ENCODE assay signal across 8 cellular contexts in genomic region chr2:231614559-231615057, GRCh38. TPM values are rescaled to one million over a fixed set of nuclear protein-coding genes. Genes with fewer than 3 reads are reported as not detected.
DNase-seq lines count a peak whose midpoint lies in the region; ATAC-seq and TF ChIP-seq lines count a peak whose summit lies in the region.

No MANE protein-coding gene starts in this region.

- H3K79me2 ChIP-seq in mammary epithelial cell (ENCODE audit: insufficient read depth, low read length) = no peaks in the 10 kb centered on the region

- no peaks in the 10 kb centered on the region for H3K9me3 ChIP-seq in BLaER1 treated with 17β-estradiol and CSF1 and Interleukin-3, amounts not matched to agents 10 nM and 100 nM (replicated peaks in 1 of 11)
- H3K9me3 ChIP-seq in mammary epithelial cell (replicated peaks; ENCODE audit: insufficient read depth, low read length) (no peaks in the 10 kb centered on the region), lower lobe of right lung (no peaks in the 10 kb centered on the region)

- CTCF ChIA-PET in mammary epithelial cell (lab: Charles Lee; ENCODE audit: low non-redundant PET) = no interaction called here

- DNase-seq in RPMI8226 (peak; percentile 42), mammary epithelial cell (no peak), lower lobe of right lung (peak; percentile 64), amniotic stem cell (lab: John Stamatoyannopoulos, UW) (no peak)
- peak; percentile 27 to 43 for DNase-seq in stimulated activated CD8-positive, alpha-beta memory T cell treated with anti-CD3 and anti-CD28 coated beads, Interleukin-15, amount 100 ng/mL, for 4 hours (ENCODE audit: low read depth in 2 of 2)

- 20% methylated on average over 11 of the region's 46 CpGs for WGBS in mammary epithelial cell (ENCODE audit: low coverage, missing lambda C conversion rate)

- H3K36me3 ChIP-seq in BLaER1 treated with 17β-estradiol and CSF1 and Interleukin-3, amounts not matched to agents 10 nM and 100 nM = no peaks in the 10 kb centered on the region
- no peaks in the 10 kb centered on the region for H3K36me3 ChIP-seq in mammary epithelial cell (ENCODE audit: insufficient read depth, low read length)
- H3K36me3 ChIP-seq in lower lobe of right lung = no peaks in the 10 kb centered on the region

- peak overlapping the region; percentile 53 to 70 (median 57) for H3K4me3 ChIP-seq in BLaER1 treated with 17β-estradiol and CSF1 and Interleukin-3, amounts not matched to agents 10 nM and 100 nM
- H3K4me3 ChIP-seq in mammary epithelial cell (replicated peaks in 1 of 3; ENCODE audit: insufficient read depth in 1 of 3, low read depth in 2 of 3, low read length in 3 of 3) (peak overlapping the region in 2 of 3 experiments; percentile 33 to 37), lower lobe of right lung (peak overlapping the region; percentile 56)

- TF ChIP-seq CTCF in mammary epithelial cell (conservative IDR thresholded peaks at IDR 0.05 in 1 of 2, IDR thresholded peaks at IDR 0.05 in 1 of 2; ENCODE audit: extremely low read depth in 1 of 2, insufficient read depth in 1 of 2, low read depth in 1 of 2, low read length in 2 of 2) (no peak), lower lobe of right lung (IDR thresholded peaks at IDR 0.05) (no peak)

- H3K27ac ChIP-seq in BLaER1 treated with 17β-estradiol and CSF1 and Interleukin-3, amounts not matched to agents 10 nM and 100 nM = peak overlapping the region; percentile 56 to 99 (median 95)
- H3K27ac ChIP-seq in mammary epithelial cell (ENCODE audit: insufficient read depth, low read depth, low read length) = peak overlapping the region; percentile 57
- H3K27ac ChIP-seq in lower lobe of right lung = peak overlapping the region; percentile 98

- peak overlapping the region; percentile 94 for H2AFZ ChIP-seq in mammary epithelial cell (ENCODE audit: low read depth, low read length)

- H4K20me1 ChIP-seq in BLaER1 treated with 17β-estradiol and CSF1 and Interleukin-3, amounts not matched to agents 10 nM and 100 nM = no peaks in the 10 kb centered on the region
- H4K20me1 ChIP-seq in mammary epithelial cell (ENCODE audit: insufficient read depth, low read length) = no peaks in the 10 kb centered on the region

- H3K4me2 ChIP-seq in BLaER1 treated with 17β-estradiol and CSF1 and Interleukin-3, amounts not matched to agents 10 nM and 100 nM = peak overlapping the region; percentile 87 to 98 (median 93)
- H3K4me2 ChIP-seq in mammary epithelial cell (ENCODE audit: insufficient read depth, low read depth, low read length) = peak overlapping the region; percentile 89

- peaks cover 0 to 5% (median 0%) of the 10 kb centered on the region in 11 experiments; a peak in 4 of 22 replicates for H3K27me3 ChIP-seq in BLaER1 treated with 17β-estradiol and CSF1 and Interleukin-3, amounts not matched to agents 10 nM and 100 nM
- H3K27me3 ChIP-seq in mammary epithelial cell (ENCODE audit: insufficient read depth, low read length) = no peaks in the 10 kb centered on the region
- H3K27me3 ChIP-seq in lower lobe of right lung (ENCODE audit: low read depth) = no peaks in the 10 kb centered on the region

- dilution Hi-C loops in mammary epithelial cell (cut with HindIII; ENCODE audit: low sequenced_read_pairs) = no loop called here

- H3K4me1 ChIP-seq in BLaER1 treated with 17β-estradiol and CSF1 and Interleukin-3, amounts not matched to agents 10 nM and 100 nM = peaks cover 50 to 91% (median 85%) of the 10 kb centered on the region in 10 experiments
- H3K4me1 ChIP-seq in mammary epithelial cell (ENCODE audit: insufficient read depth, low read length) (peaks cover 51% of the 10 kb centered on the region), lower lobe of right lung (peaks cover 36% of the 10 kb centered on the region)

- ATAC-seq in GM21825 (IDR thresholded peaks at IDR 0.05; ENCODE audit: unreplicated experiment) (peak; percentile 3), lower lobe of right lung (peak; percentile 22 to 40), GM18520 (IDR thresholded peaks at IDR 0.05; ENCODE audit: unreplicated experiment) (no peak)

- intact Hi-C loops in mammary epithelial cell (cut with micrococcal nuclease) (no loop called here), lower lobe of right lung (cut with DNase I) (loop anchor here (10.0 kb wide), 1 partner anchor 50 kb away; no protein-coding TSS in a partner anchor)

- H3K9ac ChIP-seq in BLaER1 treated with 17β-estradiol and CSF1 and Interleukin-3, amounts not matched to agents 10 nM and 100 nM = peak overlapping the region; percentile 72 to 96 (median 91)
- peak overlapping the region; percentile 58 for H3K9ac ChIP-seq in mammary epithelial cell (ENCODE audit: insufficient read depth, low read length)

- in situ Hi-C loops in mammary epithelial cell (cut with MboI; ENCODE audit: low sequenced_read_pairs in 2 of 2) = loop anchor here (5.0 kb wide), 4 partner anchors 53 to 98 kb away; partner anchors contain the start of gene PTMA (in 1 of the 2)

- no TSS peak for BruUV-seq in mammary epithelial cell (replicated peaks; lab: Mats Ljungman, UMichigan)

RNA-seq across cellular contexts. Expression of gene TEX44, which starts 21.9 kb away (rescaled TPM):
- total RNA-seq in mammary epithelial cell = not detected
- not detected for polyA plus RNA-seq in mammary epithelial cell
- polyA minus RNA-seq in mammary epithelial cell = not detected
- total RNA-seq in lower lobe of right lung = not detected

Comparison
In these comparisons a context has a peak if more than half of its experiments do, and no peak if none do; other contexts are left out.
1. DNase-seq: peak in RPMI8226 (single experiment), lower lobe of right lung (single experiment) and stimulated activated CD8-positive, alpha-beta memory T cell treated with anti-CD3 and anti-CD28 coated beads, Interleukin-15, amount 100 ng/mL, for 4 hours (2 of 2); none in mammary epithelial cell (single experiment) and amniotic stem cell (single experiment).
2. Peak in every context shown above with its lines, with median percentiles within 50 percentile points of each other: H3K27ac ChIP-seq and H3K4me3 ChIP-seq.